In genomic region chr13:114135731-114136171, GRCh38 we compare ENCODE assay signal across 18 cellular contexts. TPM values are rescaled to one million over a fixed set of nuclear protein-coding genes. Genes with fewer than 3 reads are reported as not detected.
A peak's percentile ranks its signal among the peaks of the same experiment; 100 is the strongest.
DNase-seq lines count a peak whose midpoint lies in the region; ATAC-seq and TF ChIP-seq lines count a peak whose summit lies in the region.
"Had no signal": no experiment of that assay in that cellular context is flagged by ENCODE, and none has a peak within 500 bp of the region (broad histone marks: within the 10 kb centered on the region; RNA-seq: fewer than 3 reads in every experiment).

No MANE protein-coding gene starts in this region.

- no peak overlapping the region for H2BK120ac ChIP-seq in mesendoderm (ENCODE audit: low read depth, low read length)

- peak overlapping the region; percentile 7 for H3K56ac ChIP-seq in mesendoderm (ENCODE audit: low read length)

- H4K5ac ChIP-seq in mesendoderm (ENCODE audit: low read length) = no peak overlapping the region

- H3K79me2 ChIP-seq in mesendoderm (ENCODE audit: control insufficient read depth, insufficient read depth, low read length) = peaks cover 2% of the 10 kb centered on the region

- ATAC-seq in T-helper 17 cell = no peak

- TF ChIP-seq POLR2A in testis (IDR thresholded peaks at IDR 0.05) = no peak

- peak overlapping the region; percentile 88 for H3K27ac Mint-ChIP-seq in T-helper 17 cell
- H3K27ac Mint-ChIP-seq: mesothelial cell of epicardium had no signal

- H3K27me3 ChIP-seq in mesendoderm (ENCODE audit: insufficient read depth, low read length, poor library complexity) (no peaks in the 10 kb centered on the region), testis (no peaks in the 10 kb centered on the region)

- H3K27ac ChIP-seq in mesendoderm (ENCODE audit: low read depth, low read length) = no peak overlapping the region
- H3K27ac ChIP-seq in testis = no peak overlapping the region
- H3K27ac ChIP-seq: esophagus muscularis mucosa, VCaP had no signal

- H3K4ac ChIP-seq in mesendoderm (ENCODE audit: low read depth, low read length) = no peak overlapping the region

- no CpG with 5 or more reads among the region's 15 CpGs for WGBS in mesendoderm (ENCODE audit: extremely low coverage, insufficient coverage, low lambda C conversion rate)
- WGBS in testis, 2 donors = 87 to 91% methylated on average over 11 to 15 of the region's 15 CpGs

- H2AK5ac ChIP-seq in mesendoderm (ENCODE audit: low read length) = no peak overlapping the region

- DNase-seq in AG09309 (ENCODE audit: low read depth) (no peak), Daoy (ENCODE audit: low read depth) (peak; percentile 71), T-helper 17 cell (no peak), mesendoderm (peak; percentile 41), testis (no peak), activated T-cell treated with anti-CD3 and anti-CD28 coated beads for 4 hours (no peak)
- no peak for DNase-seq in central memory CD4-positive, alpha-beta T cell
- DNase-seq: amniotic stem cell; caudate nucleus; COR-L47; effector CD8-positive, alpha-beta T cell; NCI-H526 treated with DMSO at 0.1 percent for 48 hours; Right ventricle myocardium superior had no signal

- intact Hi-C loops in testis (cut with DNase I; ENCODE audit: low total_unique reads) = no loop called here

- H3K9ac ChIP-seq in mesendoderm (ENCODE audit: low read length) = no peak overlapping the region

- TF ChIP-seq CTCF in AG09309 (IDR thresholded peaks at IDR 0.05; ENCODE audit: control insufficient read depth, insufficient read depth, low read depth, low read length, missing control alignments) (peak; percentile 9), testis (IDR thresholded peaks at IDR 0.05) (no peak)

- H3K4me3 Mint-ChIP-seq in T-helper 17 cell = no peak overlapping the region
- H3K4me3 Mint-ChIP-seq: mesothelial cell of epicardium had no signal

- H3K18ac ChIP-seq in mesendoderm (ENCODE audit: low read length) = no peak overlapping the region

- peaks cover 4% of the 10 kb centered on the region for H3K79me1 ChIP-seq in mesendoderm (ENCODE audit: low read length)

- H3K9me3 ChIP-seq in T-helper 17 cell (ENCODE audit: control insufficient read depth, low read length, poor library complexity, severe bottlenecking) (no peaks in the 10 kb centered on the region), testis (no peaks in the 10 kb centered on the region)
- H3K9me3 ChIP-seq: esophagus muscularis mucosa had no signal

- H3K4me3 ChIP-seq in AG09309 (ENCODE audit: control insufficient read depth, low read depth, low read length) (no peak overlapping the region), mesendoderm (ENCODE audit: low read length) (no peak overlapping the region), testis (no peak overlapping the region)
- H3K4me3 ChIP-seq: esophagus muscularis mucosa had no signal

- H3K23ac ChIP-seq in mesendoderm (ENCODE audit: low read length) = no peak overlapping the region

- H3K36me3 ChIP-seq in mesendoderm (ENCODE audit: control insufficient read depth, insufficient read depth, low read length) = no peaks in the 10 kb centered on the region
- no peaks in the 10 kb centered on the region for H3K36me3 ChIP-seq in testis (ENCODE audit: low read depth, missing control alignments)
- H3K36me3 ChIP-seq: esophagus muscularis mucosa had no signal

- H2BK15ac ChIP-seq in mesendoderm (replicated peaks; ENCODE audit: low read depth) = no peak overlapping the region

- H3K27me3 Mint-ChIP-seq in T-helper 17 cell = no peaks in the 10 kb centered on the region

- no peak overlapping the region for H4K8ac ChIP-seq in mesendoderm (ENCODE audit: low read depth, low read length)

- no peak overlapping the region for H2BK5ac ChIP-seq in mesendoderm (ENCODE audit: low read length)

- peaks cover 24% of the 10 kb centered on the region for H3K4me1 Mint-ChIP-seq in T-helper 17 cell

- peaks cover 13% of the 10 kb centered on the region for H3K36me3 Mint-ChIP-seq in T-helper 17 cell (ENCODE audit: low read depth)
- H3K36me3 Mint-ChIP-seq: mesothelial cell of epicardium had no signal

- peaks cover 2% of the 10 kb centered on the region for H3K4me1 ChIP-seq in mesendoderm (ENCODE audit: control insufficient read depth, low read depth, low read length)
- peaks cover 11% of the 10 kb centered on the region for H3K4me1 ChIP-seq in testis

- no peak overlapping the region for H3K4me2 ChIP-seq in mesendoderm (ENCODE audit: low read length)

RNA-seq across cellular contexts. Expression of gene RASA3, which starts 3.3 kb away (rescaled TPM):
- 12.0 and 13.2 TPM in 2 replicates for total RNA-seq in Daoy (2014; rRNA removed; shearing (Covaris generic))
- total RNA-seq in T-helper 17 cell = 100 to 1,000 TPM; 204 to 215 TPM
- 11.0 TPM for polyA plus RNA-seq in mesendoderm (2013, experiment 1 of 2)
- polyA plus RNA-seq in mesendoderm (2013, experiment 2 of 2) = 11.3 TPM
- total RNA-seq in testis = 10 to 100 TPM; 16.4 to 21.6 TPM
- polyA plus RNA-seq in testis (ENCODE audit: insufficient read depth, low read depth, low replicate concordance) = 13.2 TPM

RNA-seq across cellular contexts. Expression of gene CFAP97D2, which starts 43.3 kb away (rescaled TPM):
- not detected in 2 replicates for total RNA-seq in Daoy (2014; rRNA removed; shearing (Covaris generic))
- total RNA-seq in T-helper 17 cell = not detected
- polyA plus RNA-seq in mesendoderm (2013, experiment 1 of 2) = not detected
- not detected for polyA plus RNA-seq in mesendoderm (2013, experiment 2 of 2)
- 1 to 10 TPM; 1.5 to 2.3 TPM for total RNA-seq in testis
- polyA plus RNA-seq in testis (ENCODE audit: insufficient read depth, low read depth, low replicate concordance) = 2.7 TPM
- total RNA-seq: esophagus muscularis mucosa, LHCN-M2, mesothelial cell of epicardium, Right ventricle myocardium superior, subcutaneous adipose tissue had no signal

Comparison
In these comparisons a context has a peak if more than half of its experiments do, and no peak if none do; other contexts are left out.
1. DNase-seq: peak in Daoy (single experiment) and mesendoderm (single experiment); none in AG09309 (single experiment), T-helper 17 cell (0 of 3), central memory CD4-positive, alpha-beta T cell (single experiment), testis (single experiment) and activated T-cell treated with anti-CD3 and anti-CD28 coated beads for 4 hours (single experiment).
2. RNA of gene RASA3, which starts 3.3 kb away (total RNA-seq): 204 to 215 TPM in T-helper 17 cell; 16.4 to 21.6 TPM in testis and 12.0 to 13.2 TPM in Daoy; every median in the first group is over 4 times any median in the second.